Comparison of ENCODE assay signal across 20 cellular contexts in the genomic region with DNA sequence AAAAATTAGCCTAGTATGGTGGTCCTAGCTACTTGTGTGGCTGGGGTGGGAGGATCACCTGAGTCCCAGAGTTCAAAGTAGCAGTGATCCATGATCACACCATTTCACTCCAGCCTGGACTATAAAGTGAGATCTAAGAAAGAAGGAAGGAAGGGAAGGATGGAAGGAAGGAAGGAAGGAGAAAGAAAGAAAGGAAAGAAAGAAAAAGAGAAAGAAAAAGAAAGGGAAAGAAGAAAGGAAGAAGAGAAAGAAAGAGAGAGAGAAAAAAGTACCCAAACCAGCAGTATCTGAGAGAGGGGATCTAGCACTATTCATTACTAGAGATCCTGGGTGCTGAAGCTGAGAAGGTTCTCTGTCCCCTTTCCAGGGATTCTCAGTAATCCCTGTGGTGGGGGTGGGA.
"Had no signal": no experiment of that assay in that cellular context is flagged by ENCODE, and none has a peak within 500 bp of the region (broad histone marks: within the 10 kb centered on the region; RNA-seq: fewer than 3 reads in every experiment).

No MANE protein-coding gene starts in this region.

- H3K27me3 Mint-ChIP-seq: dendritic cell treated with granulocyte-macrophage colony-stimulating factor and Interleukin-4, amounts not matched to agents 40 ng/mL and 50 ng/mL, for 4 days had no signal

- H3K9me3 ChIP-seq: esophagus muscularis mucosa, gastrocnemius medialis, left ventricle myocardium inferior, lower lobe of right lung, spleen had no signal

- H3K27me3 ChIP-seq: esophagus muscularis mucosa, gastrocnemius medialis, spleen had no signal

- H3K9me3 Mint-ChIP-seq: dendritic cell treated with granulocyte-macrophage colony-stimulating factor and Interleukin-4, amounts not matched to agents 40 ng/mL and 50 ng/mL, for 4 days; effector memory CD8-positive, alpha-beta T cell; nephron had no signal

- H3K27ac Mint-ChIP-seq: dendritic cell treated with granulocyte-macrophage colony-stimulating factor and Interleukin-4, amounts not matched to agents 40 ng/mL and 50 ng/mL, for 4 days; effector memory CD8-positive, alpha-beta T cell had no signal

- H3K4me3 ChIP-seq: esophagus muscularis mucosa, gastrocnemius medialis, left ventricle myocardium inferior, lower lobe of right lung, spleen had no signal

- H3K4me1 ChIP-seq: gastrocnemius medialis, left ventricle myocardium inferior had no signal

- H3K27ac ChIP-seq: epithelial cell of prostate, esophagus muscularis mucosa, gastrocnemius medialis, left ventricle myocardium inferior, lower lobe of right lung, spleen had no signal

- ATAC-seq: effector memory CD8-positive, alpha-beta T cell; gastrocnemius medialis; left cardiac atrium; lower lobe of right lung; sciatic nerve had no signal

- H3K36me3 ChIP-seq: esophagus muscularis mucosa, gastrocnemius medialis, left ventricle myocardium inferior, lower lobe of right lung, spleen had no signal

- H3K4me3 Mint-ChIP-seq: dendritic cell treated with granulocyte-macrophage colony-stimulating factor and Interleukin-4, amounts not matched to agents 40 ng/mL and 50 ng/mL, for 4 days; effector memory CD8-positive, alpha-beta T cell; nephron had no signal

- DNase-seq: effector memory CD8-positive, alpha-beta T cell; gastrocnemius medialis; glutamatergic neuron; kidney; left cardiac atrium; left ventricle myocardium inferior; lower lobe of right lung; mesenchymal stem cell; midbrain; spleen; stimulated activated CD4-positive, alpha-beta T cell treated with anti-CD3 and anti-CD28 coated beads, Interleukin-15, amount 100 ng/mL, for 24 hours; stimulated activated CD4-positive, alpha-beta T cell treated with anti-CD3 and anti-CD28 coated beads, Interleukin-1b, Interleukin-23, amount 100 ng/mL, for 48 hours; stimulated activated CD4-positive, alpha-beta T cell treated with anti-CD3 and anti-CD28 coated beads, Interleukin-4, amount 100 ng/mL, for 24 hours; stimulated activated naive CD4-positive, alpha-beta T cell treated with Interleukin-2 at 50 U/mL for 16 hours; trophoblast cell had no signal
